Comparison of ENCODE assay signal across 13 cellular contexts in the genomic region with DNA sequence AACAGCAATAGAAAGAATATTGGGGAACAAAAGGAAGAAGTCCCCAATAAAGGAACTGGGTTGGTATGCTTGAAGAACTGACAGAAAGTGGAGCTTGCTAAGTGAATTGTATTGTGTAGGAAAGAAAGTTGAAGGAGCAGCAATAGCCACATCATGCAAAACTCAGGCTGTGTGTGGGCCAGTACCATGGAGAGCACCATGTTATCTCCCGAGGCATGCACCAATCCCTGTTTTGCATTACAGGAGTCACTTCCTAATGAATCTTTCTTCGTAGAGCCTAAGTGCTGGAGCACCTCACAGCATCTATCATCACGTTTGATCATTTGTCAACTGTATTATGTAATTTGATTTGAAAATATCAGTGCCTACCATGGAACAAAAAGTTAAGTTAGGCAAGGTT.
DNase-seq lines count a peak whose midpoint lies in the region; ATAC-seq, FAIRE-seq and TF ChIP-seq lines count a peak whose summit lies in the region.
"Had no signal": no experiment of that assay in that cellular context is flagged by ENCODE, and none has a peak within 500 bp of the region (broad histone marks: within the 10 kb centered on the region; RNA-seq: fewer than 3 reads in every experiment).

No MANE protein-coding gene starts in this region.

- no peak for TF ChIP-seq EP300 in A549 (IDR thresholded peaks at IDR 0.05)
- TF ChIP-seq EP300 in Ishikawa (IDR thresholded peaks at IDR 0.05; ENCODE audit: borderline replicate concordance) = no peak

- H3K27ac ChIP-seq in A549 = no peak overlapping the region
- H3K27ac ChIP-seq: spleen, tibial artery had no signal

- H3K4me3 ChIP-seq in A549 (no peak overlapping the region), astrocyte of the spinal cord (ENCODE audit: low read depth, low read length) (no peak overlapping the region)
- H3K4me3 ChIP-seq: spleen, tibial artery had no signal

- no peak for TF ChIP-seq RAD21 in A549 (conservative IDR thresholded peaks at IDR 0.05 in 1 of 2, IDR thresholded peaks at IDR 0.05 in 1 of 2)
- TF ChIP-seq RAD21 in Ishikawa (IDR thresholded peaks at IDR 0.05; ENCODE audit: low read depth) = no peak

- H3K9me3 ChIP-seq in A549 = no peaks in the 10 kb centered on the region
- H3K9me3 ChIP-seq: spleen, tibial artery had no signal

- TF ChIP-seq CTCF in A549 (IDR thresholded peaks at IDR 0.05) (no peak), astrocyte of the spinal cord (IDR thresholded peaks at IDR 0.05; ENCODE audit: low read depth, low read length) (no peak), GM10266 (IDR thresholded peaks at IDR 0.05; ENCODE audit: control insufficient read depth, insufficient read depth, low read depth, missing control alignments) (no peak), GM10248 (IDR thresholded peaks at IDR 0.05; ENCODE audit: control extremely low read depth, extremely low read depth, low read depth, missing control alignments) (no peak)

- no peaks in the 10 kb centered on the region for H3K4me1 ChIP-seq in A549
- H3K4me1 ChIP-seq: spleen, tibial artery had no signal

- DNase-seq in A549 (ENCODE audit: low read depth in 1 of 2, low spot score in 1 of 2) (no peak), astrocyte of the spinal cord (ENCODE audit: low read depth, low spot score) (peak; percentile 5), islet precursor cell (peak; percentile 80), GM10266 (ENCODE audit: extremely low spot score) (no peak), GM10248 (ENCODE audit: extremely low spot score) (no peak), NCI-H187 treated with DMSO at 0.1 percent for 48 hours (lab: John Stamatoyannopoulos, UW) (no peak)
- DNase-seq: amniotic stem cell, DMS153, immature natural killer cell, spleen, tibial artery had no signal

- H3K4me2 ChIP-seq in A549 = no peak overlapping the region

- CTCF ChIA-PET in A549 (lab: Yijun Ruan, JAX) = interaction anchor here (0.6 to 1.8 kb wide), 2 partner anchors 1411 to 1422 kb away, joined by 3 to 5 read pairs; no protein-coding TSS in a partner anchor
- CTCF ChIA-PET in GM10248 (lab: Yijun Ruan, JAX) = interaction anchor here (1.0 to 2.0 kb wide), 3 partner anchors 11 to 1422 kb away, joined by 3 to 9 read pairs (median 6); no protein-coding TSS in a partner anchor

- FAIRE-seq in A549 (lab: Jason Lieb, UNC) = no peak

- POLR2A ChIA-PET in A549 (lab: Yijun Ruan, JAX) = no interaction called here
- POLR2A ChIA-PET in GM10248 (lab: Yijun Ruan, JAX) = no interaction called here

- ATAC-seq in A549 (no peak), HG02884 (IDR thresholded peaks at IDR 0.05; ENCODE audit: unreplicated experiment) (no peak)

- no peak for TF ChIP-seq POLR2A in A549 (IDR thresholded peaks at IDR 0.05; ENCODE audit: low read length)

- WGBS in A549 (ENCODE audit: missing lambda C conversion rate) = 4% methylated on average over 3 of the region's 3 CpGs

- in situ Hi-C loops in astrocyte of the spinal cord (cut with HindIII; ENCODE audit: low sequenced_read_pairs) = no loop called here

TF ChIP-seq in A549, 52 proteins besides CTCF, POLR2A, EP300 and RAD21:
- TF ChIP-seq RCOR1 (IDR thresholded peaks at IDR 0.05; ENCODE audit: low read depth, low read length) = no peak
- TF ChIP-seq, protein P1, sequence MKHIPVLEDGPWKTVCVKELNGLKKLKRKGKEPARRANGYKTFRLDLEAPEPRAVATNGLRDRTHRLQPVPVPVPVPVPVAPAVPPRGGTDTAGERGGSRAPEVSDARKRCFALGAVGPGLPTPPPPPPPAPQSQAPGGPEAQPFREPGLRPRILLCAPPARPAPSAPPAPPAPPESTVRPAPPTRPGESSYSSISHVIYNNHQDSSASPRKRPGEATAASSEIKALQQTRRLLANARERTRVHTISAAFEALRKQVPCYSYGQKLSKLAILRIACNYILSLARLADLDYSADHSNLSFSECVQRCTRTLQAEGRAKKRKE (CRISPR knock-in tag; IDR thresholded peaks at IDR 0.05; ENCODE audit: low read depth) = no peak
- TF ChIP-seq, protein P2, sequence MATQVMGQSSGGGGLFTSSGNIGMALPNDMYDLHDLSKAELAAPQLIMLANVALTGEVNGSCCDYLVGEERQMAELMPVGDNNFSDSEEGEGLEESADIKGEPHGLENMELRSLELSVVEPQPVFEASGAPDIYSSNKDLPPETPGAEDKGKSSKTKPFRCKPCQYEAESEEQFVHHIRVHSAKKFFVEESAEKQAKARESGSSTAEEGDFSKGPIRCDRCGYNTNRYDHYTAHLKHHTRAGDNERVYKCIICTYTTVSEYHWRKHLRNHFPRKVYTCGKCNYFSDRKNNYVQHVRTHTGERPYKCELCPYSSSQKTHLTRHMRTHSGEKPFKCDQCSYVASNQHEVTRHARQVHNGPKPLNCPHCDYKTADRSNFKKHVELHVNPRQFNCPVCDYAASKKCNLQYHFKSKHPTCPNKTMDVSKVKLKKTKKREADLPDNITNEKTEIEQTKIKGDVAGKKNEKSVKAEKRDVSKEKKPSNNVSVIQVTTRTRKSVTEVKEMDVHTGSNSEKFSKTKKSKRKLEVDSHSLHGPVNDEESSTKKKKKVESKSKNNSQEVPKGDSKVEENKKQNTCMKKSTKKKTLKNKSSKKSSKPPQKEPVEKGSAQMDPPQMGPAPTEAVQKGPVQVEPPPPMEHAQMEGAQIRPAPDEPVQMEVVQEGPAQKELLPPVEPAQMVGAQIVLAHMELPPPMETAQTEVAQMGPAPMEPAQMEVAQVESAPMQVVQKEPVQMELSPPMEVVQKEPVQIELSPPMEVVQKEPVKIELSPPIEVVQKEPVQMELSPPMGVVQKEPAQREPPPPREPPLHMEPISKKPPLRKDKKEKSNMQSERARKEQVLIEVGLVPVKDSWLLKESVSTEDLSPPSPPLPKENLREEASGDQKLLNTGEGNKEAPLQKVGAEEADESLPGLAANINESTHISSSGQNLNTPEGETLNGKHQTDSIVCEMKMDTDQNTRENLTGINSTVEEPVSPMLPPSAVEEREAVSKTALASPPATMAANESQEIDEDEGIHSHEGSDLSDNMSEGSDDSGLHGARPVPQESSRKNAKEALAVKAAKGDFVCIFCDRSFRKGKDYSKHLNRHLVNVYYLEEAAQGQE (IDR thresholded peaks at IDR 0.05) = peak; percentile 78
TF ChIP-seq in A549: peak in this region for 1.

TF ChIP-seq in Ishikawa, 13 proteins besides CTCF, POLR2A, EP300 and RAD21:
- TF ChIP-seq YY1 (IDR thresholded peaks at IDR 0.05; ENCODE audit: low read depth) = no peak
- no peak for TF ChIP-seq CEBPB (IDR thresholded peaks at IDR 0.05)
- TF ChIP-seq, protein P3, sequence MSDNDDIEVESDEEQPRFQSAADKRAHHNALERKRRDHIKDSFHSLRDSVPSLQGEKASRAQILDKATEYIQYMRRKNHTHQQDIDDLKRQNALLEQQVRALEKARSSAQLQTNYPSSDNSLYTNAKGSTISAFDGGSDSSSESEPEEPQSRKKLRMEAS (IDR thresholded peaks at IDR 0.05) = no peak
- TF ChIP-seq, protein P2 (IDR thresholded peaks at IDR 0.05; ENCODE audit: low read depth) = peak; percentile 90
- no peak for TF ChIP-seq CREB1 (IDR thresholded peaks at IDR 0.05; ENCODE audit: low read depth)

Comparison
In these comparisons a context has a peak if more than half of its experiments do, and no peak if none do; other contexts are left out.
1. DNase-seq: peak in astrocyte of the spinal cord (single experiment) and islet precursor cell (single experiment); none in A549 (0 of 2), GM10266 (single experiment), GM10248 (single experiment) and NCI-H187 treated with DMSO at 0.1 percent for 48 hours (single experiment).